9 cellular contexts compared by ENCODE assay signal in genomic region chr17:48611681-48612455, GRCh38. TPM values are rescaled to one million over a fixed set of nuclear protein-coding genes. Genes with fewer than 3 reads are reported as not detected.
DNase-seq lines count a peak whose midpoint lies in the region; FAIRE-seq and TF ChIP-seq lines count a peak whose summit lies in the region.
"Had no signal": no experiment of that assay in that cellular context is flagged by ENCODE, and none has a peak within 500 bp of the region (broad histone marks: within the 10 kb centered on the region; RNA-seq: fewer than 3 reads in every experiment).

No MANE protein-coding gene starts in this region.

- no peak overlapping the region for H3K14ac ChIP-seq in H9 (ENCODE audit: insufficient read depth, low read length)

- no peak overlapping the region for H2BK120ac ChIP-seq in H9 (ENCODE audit: low read depth, low read length, poor library complexity, severe bottlenecking)

- no peak overlapping the region for H2BK15ac ChIP-seq in H9 (ENCODE audit: low read depth, low read length)

- no peak overlapping the region for H3K27ac Mint-ChIP-seq in H9

- no peaks in the 10 kb centered on the region for H3K9me3 ChIP-seq in H9 (ENCODE audit: control insufficient read depth, low read depth, low read length)
- H3K9me3 ChIP-seq in SK-N-MC (ENCODE audit: low read depth, low read length): no peaks in the 10 kb centered on the region

- peaks cover 100% of the 10 kb centered on the region for H3K27me3 Mint-ChIP-seq in H9 (ENCODE audit: low read depth)

- H3K36me3 Mint-ChIP-seq in H9 (ENCODE audit: insufficient read depth in 1 of 3, low read depth in 3 of 3): no peaks in the 10 kb centered on the region; a peak in 1 of 7 replicates

- no peak for TF ChIP-seq POLR2A in GM12892 (IDR thresholded peaks at IDR 0.05; ENCODE audit: low read depth, low read length)

- DNase-seq in ACHN (peak; percentile 83), H9 (peak; percentile 86), SK-N-MC (ENCODE audit: low read depth, low spot score) (no peak), left kidney (ENCODE audit: low read depth, low spot score) (peak; percentile 99), NCI-H446 treated with DMSO at 0.1 percent for 48 hours (lab: John Stamatoyannopoulos, UW) (no peak), GM12892 (ENCODE audit: insufficient read length) (no peak), NCI-H82 treated with DMSO at 0.1 percent for 48 hours (lab: John Stamatoyannopoulos, UW; ENCODE audit: unreplicated experiment) (no peak)
- no peak for DNase-seq in stimulated activated CD4-positive, alpha-beta T cell treated with anti-CD3 and anti-CD28 coated beads, Interleukin-4, amount 100 ng/mL, for 1 hour

- H3K79me1 ChIP-seq in H9 (ENCODE audit: insufficient read depth, low read depth, low read length, poor library complexity, severe bottlenecking): no peaks in the 10 kb centered on the region

- WGBS in H9 (ENCODE audit: extremely low coverage, insufficient read length, low lambda C conversion rate): no CpG with 5 or more reads among the region's 36 CpGs

- no peak overlapping the region for H3K4ac ChIP-seq in H9 (ENCODE audit: low read depth, low read length)

- H3K23me2 ChIP-seq in H9 (ENCODE audit: insufficient read length, low read depth, low read length, poor library complexity, severe bottlenecking): peaks cover 5% of the 10 kb centered on the region

- H2AK5ac ChIP-seq in H9 (ENCODE audit: insufficient read length, low read length): no peak overlapping the region

- H3K4me3 ChIP-seq in SK-N-MC: peak overlapping the region; percentile 84

- H3T11ph ChIP-seq in H9 (ENCODE audit: low read length): no peak overlapping the region

- no peaks in the 10 kb centered on the region for H3K79me2 ChIP-seq in H9 (ENCODE audit: insufficient read depth, low read length)

- H3K56ac ChIP-seq in H9 (ENCODE audit: insufficient read length, low read depth, low read length): no peak overlapping the region

- peaks cover 12 to 25% of the 10 kb centered on the region in 2 experiments for H3K4me1 Mint-ChIP-seq in H9

- H3K4me1 ChIP-seq in H9 (ENCODE audit: insufficient read depth, low read length): no peaks in the 10 kb centered on the region

- H4K20me1 ChIP-seq in H9 (ENCODE audit: control insufficient read depth, insufficient read depth, insufficient read length): no peaks in the 10 kb centered on the region

- H3K23ac ChIP-seq in H9 (ENCODE audit: insufficient read length, low read depth, low read length): no peak overlapping the region

- H2BK12ac ChIP-seq in H9 (ENCODE audit: insufficient read length, low read depth, low read length): no peak overlapping the region

- H3K9ac ChIP-seq in H9 (ENCODE audit: extremely low read depth, insufficient read length, low read length): no peak overlapping the region
- H3K9ac ChIP-seq in SK-N-MC (ENCODE audit: insufficient read length): peak overlapping the region; percentile 85

- no peak overlapping the region for H4K8ac ChIP-seq in H9 (replicated peaks; ENCODE audit: insufficient read length, low read depth, low read length)

- H2BK5ac ChIP-seq in H9 (ENCODE audit: insufficient read length, low read length): no peak overlapping the region

- H3K36me3 ChIP-seq in SK-N-MC (ENCODE audit: insufficient read depth, low read length): 0 out of 2 replicates have a peak, but pooled peaks cover 7% of the 10 kb centered on the region
- H3K36me3 ChIP-seq: cardiac muscle cell had no signal

- no peak for TF ChIP-seq CTCF in H9 (conservative IDR thresholded peaks at IDR 0.05)

- no peak overlapping the region for H2AFZ ChIP-seq in H9 (ENCODE audit: low read length)

- no peak overlapping the region for H4K91ac ChIP-seq in H9 (ENCODE audit: insufficient read length, low read depth, low read length)

- no peak overlapping the region for H2BK20ac ChIP-seq in H9 (ENCODE audit: low read depth, low read length, poor library complexity, severe bottlenecking)

- in situ Hi-C loops in ACHN (cut with HindIII; ENCODE audit: low pct_ligation_motif_present, low pct_unique_long_range_greater_than_20kb, low sequenced_read_pairs): no loop called here

- H3K27me3 ChIP-seq in H9 (ENCODE audit: insufficient read depth, low read length): peaks cover 95% of the 10 kb centered on the region

- H3K4me3 Mint-ChIP-seq in H9: peak overlapping the region in 1 of 2 experiments; percentile 23; a peak in 1 of 5 replicates

- no peak overlapping the region for H4K5ac ChIP-seq in H9 (ENCODE audit: insufficient read length, low read depth, low read length)

- H3K27ac ChIP-seq in H9 (ENCODE audit: insufficient read length, low read depth, low read length): no peak overlapping the region
- H3K27ac ChIP-seq in SK-N-MC: peak overlapping the region; percentile 90
- H3K27ac ChIP-seq: cardiac muscle cell had no signal

- no peak overlapping the region for H3K18ac ChIP-seq in H9 (ENCODE audit: insufficient read length, low read depth, low read length)

- peaks cover 9 to 21% of the 10 kb centered on the region in 2 experiments for H3K9me3 Mint-ChIP-seq in H9

- no peak for FAIRE-seq in GM12892 (lab: Jason Lieb, UNC)

- no peak overlapping the region for H3K4me2 ChIP-seq in H9 (ENCODE audit: insufficient read depth, insufficient read length, low read length)

RNA-seq across cellular contexts. Expression of gene HOXB7, which starts 1.1 kb away (rescaled TPM):
- total RNA-seq in H9 (2021): not detected in 2 replicates
- polyA plus RNA-seq in GM12892 (2012; ENCODE audit: missing spikeins): 4.1 TPM
- total RNA-seq: cardiac muscle cell had no signal
- polyA plus RNA-seq: cardiac muscle cell had no signal

RNA-seq across cellular contexts. Expression of gene HOXB8, which starts 3.2 kb away (rescaled TPM):
- total RNA-seq in H9 (2021): not detected in 2 replicates
- not detected for polyA plus RNA-seq in GM12892 (2012; ENCODE audit: missing spikeins)
- total RNA-seq: cardiac muscle cell had no signal
- polyA plus RNA-seq: cardiac muscle cell had no signal

RNA-seq across cellular contexts. Expression of gene HOXB6, which starts 7.1 kb away (rescaled TPM):
- not detected in 2 replicates for total RNA-seq in H9 (2021)
- polyA plus RNA-seq in GM12892 (2012; ENCODE audit: missing spikeins): not detected
- polyA plus RNA-seq: cardiac muscle cell had no signal

RNA-seq across cellular contexts. Expression of gene HOXB9, which starts 14.3 kb away (rescaled TPM):
- total RNA-seq in H9 (2021): not detected in 2 replicates
- polyA plus RNA-seq in GM12892 (2012; ENCODE audit: missing spikeins): 0.38 TPM
- total RNA-seq: cardiac muscle cell had no signal
- polyA plus RNA-seq: cardiac muscle cell had no signal

RNA-seq across cellular contexts. Expression of gene HOXB5, which starts 18.3 kb away (rescaled TPM):
- not detected in 2 replicates for total RNA-seq in H9 (2021)
- polyA plus RNA-seq in GM12892 (2012; ENCODE audit: missing spikeins): not detected

Comparison
In these comparisons a context has a peak if more than half of its experiments do, and no peak if none do; other contexts are left out.
1. DNase-seq: peak in ACHN (single experiment), H9 (single experiment) and left kidney (single experiment); none in SK-N-MC (single experiment), stimulated activated CD4-positive, alpha-beta T cell treated with anti-CD3 and anti-CD28 coated beads, Interleukin-4, amount 100 ng/mL, for 1 hour (single experiment), NCI-H446 treated with DMSO at 0.1 percent for 48 hours (single experiment), GM12892 (single experiment) and NCI-H82 treated with DMSO at 0.1 percent for 48 hours (single experiment).